ENCODE assay signal across 1 cellular context in the genomic region with DNA sequence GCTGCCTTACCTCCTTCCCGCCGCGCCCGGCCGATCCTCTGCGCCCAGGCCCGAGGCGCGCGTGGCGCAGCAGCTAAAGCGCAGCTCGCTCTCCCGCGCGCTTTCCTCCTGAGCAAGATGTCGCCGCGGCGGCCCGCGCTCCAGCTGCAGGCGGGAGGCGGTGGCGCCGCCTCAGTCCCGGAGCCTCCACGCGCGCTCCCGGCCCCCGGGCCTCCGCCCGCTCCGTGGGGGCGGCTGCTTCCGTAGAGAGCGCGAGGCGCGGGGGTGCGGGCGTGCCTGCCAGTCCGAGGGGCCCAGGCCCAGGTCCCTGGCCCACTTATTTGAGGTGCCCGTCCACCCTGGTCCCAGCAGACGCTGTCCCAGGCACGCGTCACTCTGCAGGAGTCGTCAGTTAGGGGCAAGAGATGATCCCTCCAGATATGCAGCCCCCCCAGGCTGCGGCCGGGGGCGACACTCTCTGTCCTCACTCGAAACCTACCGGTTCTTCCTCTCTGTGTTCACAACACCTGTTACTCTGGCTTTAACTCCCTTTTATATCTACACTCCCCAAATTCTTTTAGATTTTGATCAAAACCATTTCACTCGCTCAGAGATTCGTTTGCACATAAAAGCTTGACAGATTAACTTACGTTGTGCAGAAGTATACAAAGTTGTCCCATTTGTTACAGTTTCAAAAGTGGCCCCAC.
TF ChIP-seq lines count a peak whose summit lies in the region.

A gene with protein sequence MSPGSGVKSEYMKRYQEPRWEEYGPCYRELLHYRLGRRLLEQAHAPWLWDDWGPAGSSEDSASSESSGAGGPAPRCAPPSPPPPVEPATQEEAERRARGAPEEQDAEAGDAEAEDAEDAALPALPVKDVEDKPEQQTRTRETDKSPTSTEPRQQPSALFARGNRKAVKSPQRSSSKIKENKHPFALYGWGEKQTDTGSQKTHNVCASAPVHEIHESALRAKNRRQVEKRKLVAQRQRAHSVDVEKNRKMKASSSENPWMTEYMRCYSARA (minus strand): TSS at position 146 of the 686 bp plus-strand sequence. CDS start 582 bp downstream, outside the sequence.

TF ChIP-seq in GM23338, 12 proteins besides CTCF, POLR2A, EP300 and RAD21 (continued from another document):
- no peak for TF ChIP-seq REST (IDR thresholded peaks at IDR 0.05; ENCODE audit: unreplicated experiment)
- TF ChIP-seq JUNB (IDR thresholded peaks at IDR 0.05; ENCODE audit: unreplicated experiment): no peak
- no peak for TF ChIP-seq CREB1 (CRISPR knock-in tag; IDR thresholded peaks at IDR 0.05; ENCODE audit: low read depth)
- no peak for TF ChIP-seq ZNF331 (CRISPR knock-in tag; IDR thresholded peaks at IDR 0.05; ENCODE audit: low read depth)
- no peak for TF ChIP-seq EZH2phosphoT487 (IDR thresholded peaks at IDR 0.05; ENCODE audit: unreplicated experiment)
- no peak for TF ChIP-seq EZH2 (IDR thresholded peaks at IDR 0.05; ENCODE audit: low read depth, unreplicated experiment)
- no peak for TF ChIP-seq STAT1 (IDR thresholded peaks at IDR 0.05; ENCODE audit: unreplicated experiment)
- no peak for TF ChIP-seq ETS1 (IDR thresholded peaks at IDR 0.05)
